Comparison of ENCODE assay signal across 8 cellular contexts in genomic region chr22:39236321-39237275, GRCh38. TPM values are rescaled to one million over a fixed set of nuclear protein-coding genes. Genes with fewer than 3 reads are reported as not detected.
DNase-seq lines count a peak whose midpoint lies in the region; ATAC-seq and TF ChIP-seq lines count a peak whose summit lies in the region.

No MANE protein-coding gene starts in this region.

- H3K36me3 Mint-ChIP-seq in activated naive CD8-positive, alpha-beta T cell treated with anti-CD3 and anti-CD28 coated beads, Interleukin-2, amount 10 ng/mL, durations not matched to agents 7 days and 5 days, result no peaks in the 10 kb centered on the region
- no peaks in the 10 kb centered on the region for H3K36me3 Mint-ChIP-seq in natural killer cell treated with Interleukin-12 subunit alpha and Interleukin-12 subunit beta and Interleukin-15 and Interleukin-18, amount 100 ng/mL, for 72 hours

- H3K27ac Mint-ChIP-seq in activated naive CD8-positive, alpha-beta T cell treated with anti-CD3 and anti-CD28 coated beads, Interleukin-2, amount 10 ng/mL, durations not matched to agents 7 days and 5 days, result no peak overlapping the region
- H3K27ac Mint-ChIP-seq in natural killer cell treated with Interleukin-12 subunit alpha and Interleukin-12 subunit beta and Interleukin-15 and Interleukin-18, amount 100 ng/mL, for 72 hours, result peak overlapping the region in 1 of 2 donors; percentile 50

- peak overlapping the region; percentile 36 for H3K4me3 Mint-ChIP-seq in activated naive CD8-positive, alpha-beta T cell treated with anti-CD3 and anti-CD28 coated beads, Interleukin-2, amount 10 ng/mL, durations not matched to agents 7 days and 5 days
- peak overlapping the region; percentile 47 for H3K4me3 Mint-ChIP-seq in natural killer cell treated with Interleukin-12 subunit alpha and Interleukin-12 subunit beta and Interleukin-15 and Interleukin-18, amount 100 ng/mL, for 72 hours

- H3K9me3 Mint-ChIP-seq in activated naive CD8-positive, alpha-beta T cell treated with anti-CD3 and anti-CD28 coated beads, Interleukin-2, amount 10 ng/mL, durations not matched to agents 7 days and 5 days, result no peaks in the 10 kb centered on the region
- H3K9me3 Mint-ChIP-seq in natural killer cell treated with Interleukin-12 subunit alpha and Interleukin-12 subunit beta and Interleukin-15 and Interleukin-18, amount 100 ng/mL, for 72 hours, result no peaks in the 10 kb centered on the region

- H3K27me3 Mint-ChIP-seq in activated naive CD8-positive, alpha-beta T cell treated with anti-CD3 and anti-CD28 coated beads, Interleukin-2, amount 10 ng/mL, durations not matched to agents 7 days and 5 days, result peaks cover 80% of the 10 kb centered on the region
- H3K27me3 Mint-ChIP-seq in natural killer cell treated with Interleukin-12 subunit alpha and Interleukin-12 subunit beta and Interleukin-15 and Interleukin-18, amount 100 ng/mL, for 72 hours, result peaks cover 48 to 58% of the 10 kb centered on the region in 2 donors

- DNase-seq in activated CD4-positive, CD25-positive, alpha-beta regulatory T cell (lab: John Stamatoyannopoulos, UW), result no peak
- DNase-seq in NCI-H345 treated with DMSO at 0.1 percent for 48 hours (lab: John Stamatoyannopoulos, UW; ENCODE audit: unreplicated experiment) (peak; percentile 73), COR-L47 (lab: John Stamatoyannopoulos, UW) (no peak), upper lobe of right lung (no peak)
- DNase-seq in activated naive CD8-positive, alpha-beta T cell treated with anti-CD3 and anti-CD28 coated beads, Interleukin-2, amount 10 ng/mL, durations not matched to agents 7 days and 5 days, result peak; percentile 59
- DNase-seq in natural killer cell treated with Interleukin-12 subunit alpha and Interleukin-12 subunit beta and Interleukin-15 and Interleukin-18, amount 100 ng/mL, for 72 hours (ENCODE audit: low spot score), result no peak

- no peak overlapping the region for H3K27ac ChIP-seq in upper lobe of right lung

- H3K27me3 ChIP-seq in upper lobe of right lung, result no peaks in the 10 kb centered on the region

- POLR2A ChIA-PET in activated naive CD8-positive, alpha-beta T cell treated with anti-CD3 and anti-CD28 coated beads, Interleukin-2, amount 10 ng/mL, durations not matched to agents 7 days and 5 days (lab: Charles Lee), result interaction anchor here (0.8 to 1.2 kb wide), 3 partner anchors 78 to 83 kb away, joined by 3 to 6 read pairs (median 5); partner anchors contain the start of gene RPL3

- no peak overlapping the region for H3K4me3 ChIP-seq in upper lobe of right lung

- peaks cover 37% of the 10 kb centered on the region for H3K4me1 Mint-ChIP-seq in activated naive CD8-positive, alpha-beta T cell treated with anti-CD3 and anti-CD28 coated beads, Interleukin-2, amount 10 ng/mL, durations not matched to agents 7 days and 5 days
- peaks cover 37 to 47% of the 10 kb centered on the region in 2 donors for H3K4me1 Mint-ChIP-seq in natural killer cell treated with Interleukin-12 subunit alpha and Interleukin-12 subunit beta and Interleukin-15 and Interleukin-18, amount 100 ng/mL, for 72 hours (ENCODE audit: low read depth in 2 of 2)

- intact Hi-C loops in upper lobe of right lung (cut with DNase I), result loop anchor here (5.0 kb wide), 1 partner anchor 76 kb away; no protein-coding TSS in a partner anchor

- H3K9me3 ChIP-seq in upper lobe of right lung, result no peaks in the 10 kb centered on the region

- no peaks in the 10 kb centered on the region for H3K36me3 ChIP-seq in upper lobe of right lung

- TF ChIP-seq CTCF in upper lobe of right lung (IDR thresholded peaks at IDR 0.05), result no peak

- ATAC-seq in activated CD4-positive, CD25-positive, alpha-beta regulatory T cell treated with anti-CD3 and anti-CD28 coated beads, Interleukin-2, amount 50 U/mL, for 24 hours, result peak; percentile 51 to 54
- peak; percentile 60 for ATAC-seq in activated naive CD8-positive, alpha-beta T cell treated with anti-CD3 and anti-CD28 coated beads, Interleukin-2, amount 10 ng/mL, durations not matched to agents 7 days and 5 days (ENCODE audit: low read depth)
- peak; percentile 82 for ATAC-seq in natural killer cell treated with Interleukin-12 subunit alpha and Interleukin-12 subunit beta and Interleukin-15 and Interleukin-18, amount 100 ng/mL, for 72 hours
- no peak for ATAC-seq in upper lobe of right lung
- no peak for ATAC-seq in GM21737 (IDR thresholded peaks at IDR 0.05; ENCODE audit: unreplicated experiment)

- H3K4me1 ChIP-seq in upper lobe of right lung, result peaks cover 62% of the 10 kb centered on the region

RNA-seq across cellular contexts. Expression of gene PDGFB, which starts 8.2 kb away (rescaled TPM):
- 1 to 10 TPM; 7.2 to 7.9 TPM for total RNA-seq in activated naive CD8-positive, alpha-beta T cell treated with anti-CD3 and anti-CD28 coated beads, Interleukin-2, amount 10 ng/mL, durations not matched to agents 7 days and 5 days
- total RNA-seq in natural killer cell treated with Interleukin-12 subunit alpha and Interleukin-12 subunit beta and Interleukin-15 and Interleukin-18, amount 100 ng/mL, for 72 hours, result not detected
- total RNA-seq in upper lobe of right lung, result 29.8 TPM

Comparison
In these comparisons a context has a peak if more than half of its experiments do, and no peak if none do; other contexts are left out.
1. ATAC-seq: peak in activated CD4-positive, CD25-positive, alpha-beta regulatory T cell treated with anti-CD3 and anti-CD28 coated beads, Interleukin-2, amount 50 U/mL, for 24 hours (2 of 2), activated naive CD8-positive, alpha-beta T cell treated with anti-CD3 and anti-CD28 coated beads, Interleukin-2, amount 10 ng/mL, durations not matched to agents 7 days and 5 days (single experiment) and natural killer cell treated with Interleukin-12 subunit alpha and Interleukin-12 subunit beta and Interleukin-15 and Interleukin-18, amount 100 ng/mL, for 72 hours (2 of 2); none in upper lobe of right lung (single experiment) and GM21737 (single experiment).
2. DNase-seq: peak in NCI-H345 treated with DMSO at 0.1 percent for 48 hours (single experiment) and activated naive CD8-positive, alpha-beta T cell treated with anti-CD3 and anti-CD28 coated beads, Interleukin-2, amount 10 ng/mL, durations not matched to agents 7 days and 5 days (single experiment); none in activated CD4-positive, CD25-positive, alpha-beta regulatory T cell (0 of 4), natural killer cell treated with Interleukin-12 subunit alpha and Interleukin-12 subunit beta and Interleukin-15 and Interleukin-18, amount 100 ng/mL, for 72 hours (single experiment), COR-L47 (single experiment) and upper lobe of right lung (single experiment).
3. RNA of gene PDGFB, which starts 8.2 kb away (total RNA-seq): 29.8 TPM in upper lobe of right lung (single experiment) and 7.2 to 7.9 TPM in activated naive CD8-positive, alpha-beta T cell treated with anti-CD3 and anti-CD28 coated beads, Interleukin-2, amount 10 ng/mL, durations not matched to agents 7 days and 5 days; not detected in natural killer cell treated with Interleukin-12 subunit alpha and Interleukin-12 subunit beta and Interleukin-15 and Interleukin-18, amount 100 ng/mL, for 72 hours; every median in the first group is over 4 times any median in the second.